In genomic region chr4:123478859-123479345, GRCh38 we compare ENCODE assay signal across 1 cellular context.
TF ChIP-seq lines count a peak whose summit lies in the region.

No MANE protein-coding gene starts in this region.

TF ChIP-seq in HepG2, 621 proteins besides CTCF, POLR2A, EP300 and RAD21 (continued from another document and continues in another):
- TF ChIP-seq, protein P1, sequence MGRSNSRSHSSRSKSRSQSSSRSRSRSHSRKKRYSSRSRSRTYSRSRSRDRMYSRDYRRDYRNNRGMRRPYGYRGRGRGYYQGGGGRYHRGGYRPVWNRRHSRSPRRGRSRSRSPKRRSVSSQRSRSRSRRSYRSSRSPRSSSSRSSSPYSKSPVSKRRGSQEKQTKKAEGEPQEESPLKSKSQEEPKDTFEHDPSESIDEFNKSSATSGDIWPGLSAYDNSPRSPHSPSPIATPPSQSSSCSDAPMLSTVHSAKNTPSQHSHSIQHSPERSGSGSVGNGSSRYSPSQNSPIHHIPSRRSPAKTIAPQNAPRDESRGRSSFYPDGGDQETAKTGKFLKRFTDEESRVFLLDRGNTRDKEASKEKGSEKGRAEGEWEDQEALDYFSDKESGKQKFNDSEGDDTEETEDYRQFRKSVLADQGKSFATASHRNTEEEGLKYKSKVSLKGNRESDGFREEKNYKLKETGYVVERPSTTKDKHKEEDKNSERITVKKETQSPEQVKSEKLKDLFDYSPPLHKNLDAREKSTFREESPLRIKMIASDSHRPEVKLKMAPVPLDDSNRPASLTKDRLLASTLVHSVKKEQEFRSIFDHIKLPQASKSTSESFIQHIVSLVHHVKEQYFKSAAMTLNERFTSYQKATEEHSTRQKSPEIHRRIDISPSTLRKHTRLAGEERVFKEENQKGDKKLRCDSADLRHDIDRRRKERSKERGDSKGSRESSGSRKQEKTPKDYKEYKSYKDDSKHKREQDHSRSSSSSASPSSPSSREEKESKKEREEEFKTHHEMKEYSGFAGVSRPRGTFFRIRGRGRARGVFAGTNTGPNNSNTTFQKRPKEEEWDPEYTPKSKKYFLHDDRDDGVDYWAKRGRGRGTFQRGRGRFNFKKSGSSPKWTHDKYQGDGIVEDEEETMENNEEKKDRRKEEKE (IDR thresholded peaks at IDR 0.05): no peak
- TF ChIP-seq, protein P2, sequence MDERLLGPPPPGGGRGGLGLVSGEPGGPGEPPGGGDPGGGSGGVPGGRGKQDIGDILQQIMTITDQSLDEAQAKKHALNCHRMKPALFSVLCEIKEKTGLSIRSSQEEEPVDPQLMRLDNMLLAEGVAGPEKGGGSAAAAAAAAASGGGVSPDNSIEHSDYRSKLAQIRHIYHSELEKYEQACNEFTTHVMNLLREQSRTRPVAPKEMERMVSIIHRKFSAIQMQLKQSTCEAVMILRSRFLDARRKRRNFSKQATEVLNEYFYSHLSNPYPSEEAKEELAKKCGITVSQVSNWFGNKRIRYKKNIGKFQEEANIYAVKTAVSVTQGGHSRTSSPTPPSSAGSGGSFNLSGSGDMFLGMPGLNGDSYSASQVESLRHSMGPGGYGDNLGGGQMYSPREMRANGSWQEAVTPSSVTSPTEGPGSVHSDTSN (CRISPR knock-in tag; IDR thresholded peaks at IDR 0.05): peak; percentile 71
- TF ChIP-seq HOXA7 (CRISPR knock-in tag; IDR thresholded peaks at IDR 0.05): no peak
- TF ChIP-seq, protein P3, sequence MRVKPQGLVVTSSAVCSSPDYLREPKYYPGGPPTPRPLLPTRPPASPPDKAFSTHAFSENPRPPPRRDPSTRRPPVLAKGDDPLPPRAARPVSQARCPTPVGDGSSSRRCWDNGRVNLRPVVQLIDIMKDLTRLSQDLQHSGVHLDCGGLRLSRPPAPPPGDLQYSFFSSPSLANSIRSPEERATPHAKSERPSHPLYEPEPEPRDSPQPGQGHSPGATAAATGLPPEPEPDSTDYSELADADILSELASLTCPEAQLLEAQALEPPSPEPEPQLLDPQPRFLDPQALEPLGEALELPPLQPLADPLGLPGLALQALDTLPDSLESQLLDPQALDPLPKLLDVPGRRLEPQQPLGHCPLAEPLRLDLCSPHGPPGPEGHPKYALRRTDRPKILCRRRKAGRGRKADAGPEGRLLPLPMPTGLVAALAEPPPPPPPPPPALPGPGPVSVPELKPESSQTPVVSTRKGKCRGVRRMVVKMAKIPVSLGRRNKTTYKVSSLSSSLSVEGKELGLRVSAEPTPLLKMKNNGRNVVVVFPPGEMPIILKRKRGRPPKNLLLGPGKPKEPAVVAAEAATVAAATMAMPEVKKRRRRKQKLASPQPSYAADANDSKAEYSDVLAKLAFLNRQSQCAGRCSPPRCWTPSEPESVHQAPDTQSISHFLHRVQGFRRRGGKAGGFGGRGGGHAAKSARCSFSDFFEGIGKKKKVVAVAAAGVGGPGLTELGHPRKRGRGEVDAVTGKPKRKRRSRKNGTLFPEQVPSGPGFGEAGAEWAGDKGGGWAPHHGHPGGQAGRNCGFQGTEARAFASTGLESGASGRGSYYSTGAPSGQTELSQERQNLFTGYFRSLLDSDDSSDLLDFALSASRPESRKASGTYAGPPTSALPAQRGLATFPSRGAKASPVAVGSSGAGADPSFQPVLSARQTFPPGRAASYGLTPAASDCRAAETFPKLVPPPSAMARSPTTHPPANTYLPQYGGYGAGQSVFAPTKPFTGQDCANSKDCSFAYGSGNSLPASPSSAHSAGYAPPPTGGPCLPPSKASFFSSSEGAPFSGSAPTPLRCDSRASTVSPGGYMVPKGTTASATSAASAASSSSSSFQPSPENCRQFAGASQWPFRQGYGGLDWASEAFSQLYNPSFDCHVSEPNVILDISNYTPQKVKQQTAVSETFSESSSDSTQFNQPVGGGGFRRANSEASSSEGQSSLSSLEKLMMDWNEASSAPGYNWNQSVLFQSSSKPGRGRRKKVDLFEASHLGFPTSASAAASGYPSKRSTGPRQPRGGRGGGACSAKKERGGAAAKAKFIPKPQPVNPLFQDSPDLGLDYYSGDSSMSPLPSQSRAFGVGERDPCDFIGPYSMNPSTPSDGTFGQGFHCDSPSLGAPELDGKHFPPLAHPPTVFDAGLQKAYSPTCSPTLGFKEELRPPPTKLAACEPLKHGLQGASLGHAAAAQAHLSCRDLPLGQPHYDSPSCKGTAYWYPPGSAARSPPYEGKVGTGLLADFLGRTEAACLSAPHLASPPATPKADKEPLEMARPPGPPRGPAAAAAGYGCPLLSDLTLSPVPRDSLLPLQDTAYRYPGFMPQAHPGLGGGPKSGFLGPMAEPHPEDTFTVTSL (CRISPR knock-in tag; IDR thresholded peaks at IDR 0.05; ENCODE audit: borderline replicate concordance): peak; percentile 90
- peak; percentile 86 for TF ChIP-seq PHF5A (CRISPR knock-in tag; IDR thresholded peaks at IDR 0.05; ENCODE audit: low read depth, unreplicated experiment)
- TF ChIP-seq HNRNPH1 (optimal IDR thresholded peaks at IDR 0.05; ENCODE audit: low read depth, low read length): no peak
- TF ChIP-seq, protein P4, sequence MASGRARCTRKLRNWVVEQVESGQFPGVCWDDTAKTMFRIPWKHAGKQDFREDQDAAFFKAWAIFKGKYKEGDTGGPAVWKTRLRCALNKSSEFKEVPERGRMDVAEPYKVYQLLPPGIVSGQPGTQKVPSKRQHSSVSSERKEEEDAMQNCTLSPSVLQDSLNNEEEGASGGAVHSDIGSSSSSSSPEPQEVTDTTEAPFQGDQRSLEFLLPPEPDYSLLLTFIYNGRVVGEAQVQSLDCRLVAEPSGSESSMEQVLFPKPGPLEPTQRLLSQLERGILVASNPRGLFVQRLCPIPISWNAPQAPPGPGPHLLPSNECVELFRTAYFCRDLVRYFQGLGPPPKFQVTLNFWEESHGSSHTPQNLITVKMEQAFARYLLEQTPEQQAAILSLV (CRISPR knock-in tag; IDR thresholded peaks at IDR 0.05; ENCODE audit: borderline replicate concordance): peak; percentile 93
- TF ChIP-seq NCOR1 (IDR thresholded peaks at IDR 0.05; ENCODE audit: borderline replicate concordance, low read length): peak; percentile 94
- no peak for TF ChIP-seq TERF1 (CRISPR knock-in tag; IDR thresholded peaks at IDR 0.05)
- peak; percentile 98 for TF ChIP-seq MLX (CRISPR knock-in tag; IDR thresholded peaks at IDR 0.05)
- peak; percentile 100 for TF ChIP-seq SALL1 (CRISPR knock-in tag; IDR thresholded peaks at IDR 0.05)
- TF ChIP-seq NFE2L1 (CRISPR knock-in tag; IDR thresholded peaks at IDR 0.05; ENCODE audit: borderline replicate concordance): no peak
- peak; percentile 63; the same call in 1 of the 2 replicates for TF ChIP-seq ZNF841 (CRISPR knock-in tag; IDR thresholded peaks at IDR 0.05; ENCODE audit: borderline replicate concordance)
- peak; percentile 32; the same call in 1 of the 2 replicates for TF ChIP-seq ZSCAN12 (CRISPR knock-in tag; IDR thresholded peaks at IDR 0.05)
- TF ChIP-seq SMC3 (IDR thresholded peaks at IDR 0.05; ENCODE audit: low read length): peak; percentile 77
- TF ChIP-seq, protein P5, sequence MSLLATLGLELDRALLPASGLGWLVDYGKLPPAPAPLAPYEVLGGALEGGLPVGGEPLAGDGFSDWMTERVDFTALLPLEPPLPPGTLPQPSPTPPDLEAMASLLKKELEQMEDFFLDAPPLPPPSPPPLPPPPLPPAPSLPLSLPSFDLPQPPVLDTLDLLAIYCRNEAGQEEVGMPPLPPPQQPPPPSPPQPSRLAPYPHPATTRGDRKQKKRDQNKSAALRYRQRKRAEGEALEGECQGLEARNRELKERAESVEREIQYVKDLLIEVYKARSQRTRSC (CRISPR knock-in tag; IDR thresholded peaks at IDR 0.05; ENCODE audit: low read depth): no peak
- TF ChIP-seq YEATS4 (CRISPR knock-in tag; IDR thresholded peaks at IDR 0.05; ENCODE audit: borderline replicate concordance): peak; percentile 69; the same call in 1 of the 2 replicates
- peak; percentile 98 for TF ChIP-seq HMG20B (CRISPR knock-in tag; conservative IDR thresholded peaks at IDR 0.05)
- peak; percentile 80 for TF ChIP-seq CCAR2 (optimal IDR thresholded peaks at IDR 0.05; ENCODE audit: low read depth, low read length)
- TF ChIP-seq SP140L (CRISPR knock-in tag; IDR thresholded peaks at IDR 0.05; ENCODE audit: borderline replicate concordance): peak; percentile 61; the same call in 1 of the 2 replicates
- TF ChIP-seq ZNF414 (CRISPR knock-in tag; IDR thresholded peaks at IDR 0.05): peak; percentile 96
- TF ChIP-seq KLF13 (CRISPR knock-in tag; IDR thresholded peaks at IDR 0.05): peak; percentile 76; the same call in 1 of the 2 replicates
- TF ChIP-seq ZNF253 (CRISPR knock-in tag; IDR thresholded peaks at IDR 0.05; ENCODE audit: borderline replicate concordance): no peak
- TF ChIP-seq ZNF251 (CRISPR knock-in tag; IDR thresholded peaks at IDR 0.05): no peak
- 0 out of 2 replicates have a peak, but pooled peaks have one; percentile 46 for TF ChIP-seq ZNF616 (CRISPR knock-in tag; IDR thresholded peaks at IDR 0.05; ENCODE audit: low read depth)
- TF ChIP-seq ZNF883 (CRISPR knock-in tag; IDR thresholded peaks at IDR 0.05; ENCODE audit: not compliant biosample characterization): no peak
- TF ChIP-seq ZNF274 (CRISPR knock-in tag; IDR thresholded peaks at IDR 0.05): no peak
- peak; percentile 92; the same call in 1 of the 2 replicates for TF ChIP-seq MYC (CRISPR knock-in tag; IDR thresholded peaks at IDR 0.05; ENCODE audit: borderline replicate concordance)
- TF ChIP-seq XBP1 (CRISPR knock-in tag; IDR thresholded peaks at IDR 0.05): no peak
- TF ChIP-seq, protein P6, sequence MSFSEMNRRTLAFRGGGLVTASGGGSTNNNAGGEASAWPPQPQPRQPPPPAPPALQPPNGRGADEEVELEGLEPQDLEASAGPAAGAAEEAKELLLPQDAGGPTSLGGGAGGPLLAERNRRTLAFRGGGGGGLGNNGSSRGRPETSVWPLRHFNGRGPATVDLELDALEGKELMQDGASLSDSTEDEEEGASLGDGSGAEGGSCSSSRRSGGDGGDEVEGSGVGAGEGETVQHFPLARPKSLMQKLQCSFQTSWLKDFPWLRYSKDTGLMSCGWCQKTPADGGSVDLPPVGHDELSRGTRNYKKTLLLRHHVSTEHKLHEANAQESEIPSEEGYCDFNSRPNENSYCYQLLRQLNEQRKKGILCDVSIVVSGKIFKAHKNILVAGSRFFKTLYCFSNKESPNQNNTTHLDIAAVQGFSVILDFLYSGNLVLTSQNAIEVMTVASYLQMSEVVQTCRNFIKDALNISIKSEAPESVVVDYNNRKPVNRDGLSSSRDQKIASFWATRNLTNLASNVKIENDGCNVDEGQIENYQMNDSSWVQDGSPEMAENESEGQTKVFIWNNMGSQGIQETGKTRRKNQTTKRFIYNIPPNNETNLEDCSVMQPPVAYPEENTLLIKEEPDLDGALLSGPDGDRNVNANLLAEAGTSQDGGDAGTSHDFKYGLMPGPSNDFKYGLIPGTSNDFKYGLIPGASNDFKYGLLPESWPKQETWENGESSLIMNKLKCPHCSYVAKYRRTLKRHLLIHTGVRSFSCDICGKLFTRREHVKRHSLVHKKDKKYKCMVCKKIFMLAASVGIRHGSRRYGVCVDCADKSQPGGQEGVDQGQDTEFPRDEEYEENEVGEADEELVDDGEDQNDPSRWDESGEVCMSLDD (CRISPR knock-in tag; IDR thresholded peaks at IDR 0.05; ENCODE audit: borderline replicate concordance): peak; percentile 79; the same call in 1 of the 2 replicates
- TF ChIP-seq ZNF567 (CRISPR knock-in tag; IDR thresholded peaks at IDR 0.05; ENCODE audit: borderline replicate concordance): 0 out of 2 replicates have a peak, but pooled peaks have one; percentile 61
- TF ChIP-seq HHEX (CRISPR knock-in tag; IDR thresholded peaks at IDR 0.05): peak; percentile 88
- TF ChIP-seq MEIS2 (CRISPR knock-in tag; IDR thresholded peaks at IDR 0.05): peak; percentile 98
- TF ChIP-seq ZNF235 (CRISPR knock-in tag; IDR thresholded peaks at IDR 0.05; ENCODE audit: borderline replicate concordance): no peak
- TF ChIP-seq RAD51 (IDR thresholded peaks at IDR 0.05; ENCODE audit: borderline replicate concordance): no peak
- no peak for TF ChIP-seq ZBTB7A (CRISPR knock-in tag; IDR thresholded peaks at IDR 0.05)
- TF ChIP-seq NR2C2 (CRISPR knock-in tag; IDR thresholded peaks at IDR 0.05; ENCODE audit: borderline replicate concordance): peak; percentile 73
- 0 out of 2 replicates have a peak, but pooled peaks have one; percentile 37 for TF ChIP-seq ZNF761 (CRISPR knock-in tag; conservative IDR thresholded peaks at IDR 0.05)
- TF ChIP-seq ZFAT (CRISPR knock-in tag; conservative IDR thresholded peaks at IDR 0.05): no peak
- TF ChIP-seq ARID5B (CRISPR knock-in tag; IDR thresholded peaks at IDR 0.05): peak; percentile 100
